26 cellular contexts compared by ENCODE assay signal in the genomic region with DNA sequence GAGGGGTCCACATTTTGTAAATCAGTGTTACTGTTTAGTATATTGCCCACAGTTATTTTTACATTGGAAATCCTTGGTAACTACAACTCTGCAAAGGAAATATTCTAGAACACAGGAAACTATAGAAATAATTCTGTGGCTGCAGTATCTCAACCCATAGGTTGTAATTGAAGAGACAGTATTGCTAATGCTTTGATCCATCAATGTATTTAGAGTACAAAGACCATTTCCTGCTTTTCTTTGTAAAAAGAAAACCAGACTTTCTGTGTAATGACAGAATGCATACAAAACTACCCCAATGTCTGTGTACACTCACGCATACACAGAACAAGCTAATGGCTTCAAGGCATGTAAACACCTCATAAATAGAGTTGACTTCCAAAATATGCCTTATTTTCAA.
"Had no signal": no experiment of that assay in that cellular context is flagged by ENCODE, and none has a peak within 500 bp of the region (broad histone marks: within the 10 kb centered on the region; RNA-seq: fewer than 3 reads in every experiment).

No MANE protein-coding gene starts in this region.

- H3K4me3 ChIP-seq: colonic mucosa, coronary artery, dorsolateral prefrontal cortex, esophagus muscularis mucosa, esophagus squamous epithelium, gastrocnemius medialis, gastroesophageal sphincter, heart left ventricle, heart right ventricle, hepatocyte had no signal

- H3K9me3 ChIP-seq: colonic mucosa, esophagus squamous epithelium, gastrocnemius medialis had no signal

- H3K27ac ChIP-seq: colonic mucosa, coronary artery, dorsolateral prefrontal cortex, epithelial cell of prostate, esophagus muscularis mucosa, esophagus squamous epithelium, foreskin keratinocyte, gastrocnemius medialis, gastroesophageal sphincter, heart left ventricle, heart right ventricle, hepatocyte had no signal

- H3K79me2 ChIP-seq: hepatocyte had no signal

- H2AFZ ChIP-seq: hepatocyte had no signal

- H3K27ac Mint-ChIP-seq: dendritic cell treated with granulocyte-macrophage colony-stimulating factor and Interleukin-4, amounts not matched to agents 40 ng/mL and 50 ng/mL, for 4 days; effector memory CD8-positive, alpha-beta T cell; endodermal cell had no signal

- H3K4me2 ChIP-seq: hepatocyte had no signal

- ATAC-seq: effector memory CD8-positive, alpha-beta T cell; esophagus mucosa; foreskin keratinocyte; gastrocnemius medialis; gastroesophageal sphincter; heart left ventricle; heart right ventricle had no signal

- H3K4me1 ChIP-seq: colonic mucosa, esophagus muscularis mucosa, esophagus squamous epithelium, foreskin keratinocyte, gastrocnemius medialis, gastroesophageal sphincter, heart left ventricle, heart right ventricle had no signal

- H3K27me3 Mint-ChIP-seq: dendritic cell treated with granulocyte-macrophage colony-stimulating factor and Interleukin-4, amounts not matched to agents 40 ng/mL and 50 ng/mL, for 4 days; effector memory CD8-positive, alpha-beta T cell had no signal

- H3K36me3 ChIP-seq: colonic mucosa, esophagus muscularis mucosa, esophagus squamous epithelium, gastrocnemius medialis, gastroesophageal sphincter, heart left ventricle, heart right ventricle had no signal

- H3K27me3 ChIP-seq: colonic mucosa, dorsolateral prefrontal cortex, esophagus muscularis mucosa, esophagus squamous epithelium, foreskin keratinocyte, gastrocnemius medialis, gastroesophageal sphincter, heart left ventricle, heart right ventricle, hepatocyte had no signal

- DNase-seq: colonic mucosa; cortex of kidney; dermis blood vessel endothelial cell; dorsolateral prefrontal cortex; effector CD4-positive, alpha-beta T cell; effector CD8-positive, alpha-beta T cell; effector memory CD4-positive, alpha-beta T cell; effector memory CD8-positive, alpha-beta T cell; endodermal cell; erythroblast; esophagus squamous epithelium; foreskin fibroblast; foreskin keratinocyte; foreskin melanocyte; gastrocnemius medialis; glutamatergic neuron; head of caudate nucleus; heart left ventricle; heart right ventricle had no signal

- H3K4me3 Mint-ChIP-seq: dendritic cell treated with granulocyte-macrophage colony-stimulating factor and Interleukin-4, amounts not matched to agents 40 ng/mL and 50 ng/mL, for 4 days; effector memory CD8-positive, alpha-beta T cell; endodermal cell had no signal
